ENCODE assay signal across 26 cellular contexts in genomic region chr3:8659242-8659641, GRCh38. TPM values are rescaled to one million over a fixed set of nuclear protein-coding genes. Genes with fewer than 3 reads are reported as not detected.
A peak's percentile ranks its signal among the peaks of the same experiment; 100 is the strongest.
DNase-seq lines count a peak whose midpoint lies in the region; ATAC-seq, FAIRE-seq and TF ChIP-seq lines count a peak whose summit lies in the region.
"Had no signal": no experiment of that assay in that cellular context is flagged by ENCODE, and none has a peak within 500 bp of the region (broad histone marks: within the 10 kb centered on the region; RNA-seq: fewer than 3 reads in every experiment).

No MANE protein-coding gene starts in this region.

- peaks cover 0 to 5% (median 3%) of the 10 kb centered on the region in 7 donors for H3K9me3 Mint-ChIP-seq in naive B cell
- H3K9me3 Mint-ChIP-seq: natural killer cell had no signal

- no peaks in the 10 kb centered on the region for H3K27me3 ChIP-seq in cardiac muscle cell
- H3K27me3 ChIP-seq in thoracic aorta (replicated peaks; ENCODE audit: insufficient read depth), result no peaks in the 10 kb centered on the region
- H3K27me3 ChIP-seq: vagina had no signal

- H3K27me3 Mint-ChIP-seq in naive B cell, result no peaks in the 10 kb centered on the region

- H3K27ac Mint-ChIP-seq in naive B cell, result peak overlapping the region in 4 of 6 donors; percentile 44 to 88 (median 62)
- H3K27ac Mint-ChIP-seq: memory B cell, natural killer cell, T-helper 17 cell had no signal

- H3K36me3 Mint-ChIP-seq in naive B cell, result peaks cover 2 to 3% of the 10 kb centered on the region in 2 donors
- H3K36me3 Mint-ChIP-seq: natural killer cell had no signal

- H3K9me3 ChIP-seq in cardiac muscle cell (ENCODE audit: low read depth) (no peaks in the 10 kb centered on the region), thoracic aorta (no peaks in the 10 kb centered on the region)
- H3K9me3 ChIP-seq: vagina had no signal

- H3K4me3 ChIP-seq in cardiac muscle cell, result no peak overlapping the region
- no peak overlapping the region for H3K4me3 ChIP-seq in thoracic aorta
- H3K4me3 ChIP-seq: vagina had no signal

- peaks cover 29 to 65% (median 40%) of the 10 kb centered on the region in 3 donors for H3K4me1 Mint-ChIP-seq in naive B cell
- H3K4me1 Mint-ChIP-seq: T-helper 17 cell had no signal

- ATAC-seq in Right ventricle myocardium superior (ENCODE audit: poor library complexity) (no peak), naive B cell (ENCODE audit: low read depth in 2 of 2) (no peak), thoracic aorta (ENCODE audit: insufficient number of reproducible peaks, low FRiP score, low read depth) (no peak), GM18517 (IDR thresholded peaks at IDR 0.05; ENCODE audit: unreplicated experiment) (no peak)
- ATAC-seq: natural killer cell had no signal

- FAIRE-seq in GM12891 (lab: Jason Lieb, UNC), result no peak
- FAIRE-seq: frontal cortex, GM18507 had no signal

- peak overlapping the region in 5 of 8 donors; percentile 5 to 74 (median 39) for H3K4me3 Mint-ChIP-seq in naive B cell
- H3K4me3 Mint-ChIP-seq: memory B cell, natural killer cell, T-helper 17 cell had no signal

- intact Hi-C loops in Right ventricle myocardium superior (cut with DNase I), result no loop called here

- TF ChIP-seq CTCF in cardiac muscle cell (IDR thresholded peaks at IDR 0.05; ENCODE audit: low read depth, low read length) (no peak), VCaP (conservative IDR thresholded peaks at IDR 0.05) (no peak), thoracic aorta (IDR thresholded peaks at IDR 0.05) (no peak)

- DNase-seq in cardiac muscle cell (ENCODE audit: low read depth in 1 of 2, low spot score in 1 of 2), result no peak
- no peak for DNase-seq in Right ventricle myocardium superior
- DNase-seq in naive B cell, result no peak
- DNase-seq in thoracic aorta (ENCODE audit: low spot score), result no peak
- no peak for DNase-seq in activated naive CD4-positive, alpha-beta T cell treated with anti-CD3 and anti-CD28 coated beads, Interleukin-2, amount 50 U/mL, for 16 hours
- no peak for DNase-seq in GM12891 (ENCODE audit: insufficient read length, low spot score)
- DNase-seq: activated CD4-positive, alpha-beta T cell treated with anti-CD3 and anti-CD28 coated beads, Interleukin-2, amount 50 U/mL, for 48 hours; activated effector memory CD4-positive, alpha-beta T cell treated with Interleukin-2 at 50 U/mL for 16 hours; central memory CD4-positive, alpha-beta T cell; Karpas-422; natural killer cell; NCI-H1048; NCI-H510A; posterior cingulate gyrus; SHP77; stimulated activated CD4-positive, alpha-beta T cell treated with anti-CD3 and anti-CD28 coated beads, Interleukin-4, amount 100 ng/mL, for 24 hours; T-helper 17 cell; WERI-Rb-1 had no signal

- H3K27ac ChIP-seq in cardiac muscle cell (peak overlapping the region; percentile 95), VCaP (peak overlapping the region; percentile 79; the same call in 1 of the 2 replicates), thoracic aorta (peak overlapping the region; percentile 73 to 89)
- H3K27ac ChIP-seq: C4-2B, vagina, WERI-Rb-1 had no signal

- H3K4me1 ChIP-seq in cardiac muscle cell (ENCODE audit: low read depth) (peaks cover 58% of the 10 kb centered on the region), thoracic aorta (ENCODE audit: control insufficient read depth in 1 of 2, low read depth in 2 of 2) (peaks cover 46 to 62% of the 10 kb centered on the region in 2 donors)
- H3K4me1 ChIP-seq: vagina had no signal

- no peak for TF ChIP-seq POLR2A in GM12891 (IDR thresholded peaks at IDR 0.05; ENCODE audit: low read depth, low read length)

- no peaks in the 10 kb centered on the region for H3K36me3 ChIP-seq in cardiac muscle cell
- no peaks in the 10 kb centered on the region for H3K36me3 ChIP-seq in thoracic aorta
- H3K36me3 ChIP-seq: vagina, WERI-Rb-1 had no signal

TF ChIP-seq in GM12891, 5 proteins besides CTCF, POLR2A, EP300 and RAD21:
- TF ChIP-seq PAX5 (IDR thresholded peaks at IDR 0.05; ENCODE audit: insufficient read depth, low read length, severe bottlenecking), result no peak
- no peak for TF ChIP-seq POLR2AphosphoS5 (IDR thresholded peaks at IDR 0.05; ENCODE audit: low read depth, low read length)
- no peak for TF ChIP-seq TAF1 (IDR thresholded peaks at IDR 0.05; ENCODE audit: low read depth, low read length)
- TF ChIP-seq SPI1 (IDR thresholded peaks at IDR 0.05; ENCODE audit: low read depth, low read length), result no peak
- TF ChIP-seq POU2F2 (IDR thresholded peaks at IDR 0.05; ENCODE audit: low read depth, low read length), result no peak

RNA-seq across cellular contexts. Expression of gene SSUH2, which starts 14.6 kb away (rescaled TPM):
- total RNA-seq in cardiac muscle cell, result 0.33 and 0.53 TPM in 2 replicates
- not detected in 2 replicates for polyA plus RNA-seq in cardiac muscle cell
- total RNA-seq in Right ventricle myocardium superior, result 1.00 TPM
- not detected for polyA plus RNA-seq in naive B cell (ENCODE audit: low read depth in 6 of 6)
- under 1 TPM in 1 of 2 donors, not detected in 1; 0.14 TPM for total RNA-seq in thoracic aorta
- polyA plus RNA-seq in GM12891 (2012; ENCODE audit: low read depth, missing spikeins), result not detected
- total RNA-seq: kidney epithelial cell, natural killer cell, T-helper 17 cell, vagina had no signal
